ENCODE assay signal across 1 cellular context in genomic region chr11:553949-554398, GRCh38.
TF ChIP-seq lines count a peak whose summit lies in the region.

No MANE protein-coding gene starts in this region.

TF ChIP-seq in HepG2, 621 proteins besides CTCF, POLR2A, EP300 and RAD21:
- TF ChIP-seq CBX5 (CRISPR knock-in tag; IDR thresholded peaks at IDR 0.05; ENCODE audit: borderline replicate concordance), result no peak
- TF ChIP-seq ZZZ3 (CRISPR knock-in tag; IDR thresholded peaks at IDR 0.05; ENCODE audit: borderline replicate concordance), result 0 out of 2 replicates have a peak, but pooled peaks have one; percentile 22
- no peak for TF ChIP-seq SOX5 (CRISPR knock-in tag; IDR thresholded peaks at IDR 0.05; ENCODE audit: borderline replicate concordance)
- no peak for TF ChIP-seq ZBTB38 (CRISPR knock-in tag; IDR thresholded peaks at IDR 0.05)
- TF ChIP-seq ZNF362 (CRISPR knock-in tag; IDR thresholded peaks at IDR 0.05; ENCODE audit: borderline replicate concordance), result 0 out of 2 replicates have a peak, but pooled peaks have one; percentile 39
- TF ChIP-seq ZNF3 (CRISPR knock-in tag; IDR thresholded peaks at IDR 0.05), result no peak
- no peak for TF ChIP-seq ZNF280D (CRISPR knock-in tag; IDR thresholded peaks at IDR 0.05)
- no peak for TF ChIP-seq ELF1 (CRISPR knock-in tag; IDR thresholded peaks at IDR 0.05)
- TF ChIP-seq SSRP1 (CRISPR knock-in tag; IDR thresholded peaks at IDR 0.05), result no peak
- no peak for TF ChIP-seq ZNF17 (CRISPR knock-in tag; IDR thresholded peaks at IDR 0.05)
- TF ChIP-seq MAX (IDR thresholded peaks at IDR 0.05), result 0 out of 2 replicates have a peak, but pooled peaks have one; percentile 40
- TF ChIP-seq ZNF276 (CRISPR knock-in tag; IDR thresholded peaks at IDR 0.05; ENCODE audit: low read depth), result 0 out of 2 replicates have a peak, but pooled peaks have one; percentile 38
- TF ChIP-seq AFF4 (CRISPR knock-in tag; IDR thresholded peaks at IDR 0.05), result no peak
- 0 out of 2 replicates have a peak, but pooled peaks have one; percentile 17 for TF ChIP-seq ZFX (CRISPR knock-in tag; IDR thresholded peaks at IDR 0.05; ENCODE audit: low read depth)
- no peak for TF ChIP-seq PBX2 (CRISPR knock-in tag; IDR thresholded peaks at IDR 0.05)
